In genomic region chr2:200703926-200704637, GRCh38 we compare ENCODE assay signal across 27 cellular contexts.
DNase-seq lines count a peak whose midpoint lies in the region; ATAC-seq, FAIRE-seq and TF ChIP-seq lines count a peak whose summit lies in the region.
"Had no signal": no experiment of that assay in that cellular context is flagged by ENCODE, and none has a peak within 500 bp of the region (broad histone marks: within the 10 kb centered on the region; RNA-seq: fewer than 3 reads in every experiment).

No MANE protein-coding gene starts in this region.

- H3K27ac ChIP-seq in OCI-LY3 (ENCODE audit: low read length), result no peak overlapping the region
- no peak overlapping the region for H3K27ac ChIP-seq in small intestine (ENCODE audit: low read depth in 1 of 2, low read length in 1 of 2)
- H3K27ac ChIP-seq: adrenal gland, breast epithelium, coronary artery, gastrocnemius medialis, hepatocyte, pancreas, RWPE1, SK-N-MC, tibial artery had no signal

- FAIRE-seq in small intestine (lab: Jason Lieb, UNC), result no peak
- FAIRE-seq: pancreas had no signal

- WGBS in small intestine, 3 donors, result 27 to 46% (median 37%) methylated on average over 4 of the region's 4 CpGs

- H3K9me3 Mint-ChIP-seq in activated naive CD4-positive, alpha-beta T cell treated with anti-CD3 and anti-CD28 coated beads for 36 hours, result no peaks in the 10 kb centered on the region
- H3K9me3 Mint-ChIP-seq in activated naive CD4-positive, alpha-beta T cell treated with anti-CD3 and anti-CD28 coated beads, Interleukin-2, amount 10 ng/mL, durations not matched to agents 7 days and 5 days, result no peaks in the 10 kb centered on the region
- H3K9me3 Mint-ChIP-seq in activated naive CD8-positive, alpha-beta T cell treated with anti-CD3 and anti-CD28 coated beads, Interleukin-2, amount 50 U/mL, for 24 hours, result no peaks in the 10 kb centered on the region
- H3K9me3 Mint-ChIP-seq: immature natural killer cell; nephron; stimulated activated naive B cell treated with anti-CD40 and anti-IgM and Interleukin-4, amounts not matched to agents 10 μg/mL and 1 μg/mL and 100 μg/mL, for 72 hours; WTC11 had no signal

- H3K4me3 ChIP-seq in OCI-LY3 (ENCODE audit: low read length) (no peak overlapping the region), small intestine (ENCODE audit: low read depth in 1 of 2, low read length in 2 of 2) (no peak overlapping the region)
- H3K4me3 ChIP-seq: adrenal gland, breast epithelium, coronary artery, gastrocnemius medialis, HAP-1, hepatocyte, pancreas, SK-N-MC, tibial artery had no signal

- CTCF ChIA-PET in activated naive CD4-positive, alpha-beta T cell treated with anti-CD3 and anti-CD28 coated beads for 36 hours (lab: Charles Lee), result interaction anchor here (0.5 to 2.3 kb wide), 14 partner anchors 9 to 728 kb away, joined by 3 to 14 read pairs (median 3); partner anchors contain the start of genes BZW1, NIF3L1 and PPIL3
- CTCF ChIA-PET in activated naive CD4-positive, alpha-beta T cell treated with anti-CD3 and anti-CD28 coated beads, Interleukin-2, amount 10 ng/mL, durations not matched to agents 7 days and 5 days (lab: Charles Lee), result interaction anchor here (1.0 to 6.1 kb wide), 14 partner anchors 8 to 731 kb away, joined by 3 to 50 read pairs (median 4); no protein-coding TSS in a partner anchor

- no peak overlapping the region for H3K9ac ChIP-seq in OCI-LY3 (ENCODE audit: low read length)

- H3K27me3 ChIP-seq in OCI-LY3 (ENCODE audit: low read depth, low read length) (peaks cover 10% of the 10 kb centered on the region; the same call in 1 of the 2 replicates), small intestine (ENCODE audit: control insufficient read depth in 2 of 2, insufficient read depth in 2 of 2, low read length in 2 of 2) (no peaks in the 10 kb centered on the region)
- H3K27me3 ChIP-seq: adrenal gland, breast epithelium, gastrocnemius medialis, hepatocyte, pancreas had no signal

- no peaks in the 10 kb centered on the region for H3K27me3 Mint-ChIP-seq in activated naive CD4-positive, alpha-beta T cell treated with anti-CD3 and anti-CD28 coated beads for 36 hours (ENCODE audit: low read depth)
- H3K27me3 Mint-ChIP-seq in activated naive CD4-positive, alpha-beta T cell treated with anti-CD3 and anti-CD28 coated beads, Interleukin-2, amount 10 ng/mL, durations not matched to agents 7 days and 5 days, result peaks cover 8% of the 10 kb centered on the region
- H3K27me3 Mint-ChIP-seq in activated naive CD8-positive, alpha-beta T cell treated with anti-CD3 and anti-CD28 coated beads, Interleukin-2, amount 50 U/mL, for 24 hours, result peaks cover 4% of the 10 kb centered on the region

- peak overlapping the region; percentile 73 for H2AFZ ChIP-seq in OCI-LY3 (ENCODE audit: low read depth, low read length)
- H2AFZ ChIP-seq: hepatocyte had no signal

- peak overlapping the region; percentile 83 for H3K27ac Mint-ChIP-seq in activated naive CD4-positive, alpha-beta T cell treated with anti-CD3 and anti-CD28 coated beads for 36 hours
- H3K27ac Mint-ChIP-seq in activated naive CD4-positive, alpha-beta T cell treated with anti-CD3 and anti-CD28 coated beads, Interleukin-2, amount 10 ng/mL, durations not matched to agents 7 days and 5 days, result no peak overlapping the region
- peak overlapping the region; percentile 5 for H3K27ac Mint-ChIP-seq in activated naive CD8-positive, alpha-beta T cell treated with anti-CD3 and anti-CD28 coated beads, Interleukin-2, amount 50 U/mL, for 24 hours
- H3K27ac Mint-ChIP-seq: immature natural killer cell; nephron; stimulated activated naive B cell treated with anti-CD40 and anti-IgM and Interleukin-4, amounts not matched to agents 10 μg/mL and 1 μg/mL and 100 μg/mL, for 72 hours; WTC11 had no signal

- no peaks in the 10 kb centered on the region for H4K20me1 ChIP-seq in OCI-LY3 (ENCODE audit: insufficient read depth, low read length)

- no peaks in the 10 kb centered on the region for H3K36me3 Mint-ChIP-seq in activated naive CD4-positive, alpha-beta T cell treated with anti-CD3 and anti-CD28 coated beads for 36 hours (ENCODE audit: low read depth)
- H3K36me3 Mint-ChIP-seq in activated naive CD4-positive, alpha-beta T cell treated with anti-CD3 and anti-CD28 coated beads, Interleukin-2, amount 10 ng/mL, durations not matched to agents 7 days and 5 days, result no peaks in the 10 kb centered on the region
- no peaks in the 10 kb centered on the region for H3K36me3 Mint-ChIP-seq in activated naive CD8-positive, alpha-beta T cell treated with anti-CD3 and anti-CD28 coated beads, Interleukin-2, amount 50 U/mL, for 24 hours (ENCODE audit: low read depth)
- H3K36me3 Mint-ChIP-seq: stimulated activated naive B cell treated with anti-CD40 and anti-IgM and Interleukin-4, amounts not matched to agents 10 μg/mL and 1 μg/mL and 100 μg/mL, for 72 hours; WTC11 had no signal

- H3K4me1 Mint-ChIP-seq in activated naive CD4-positive, alpha-beta T cell treated with anti-CD3 and anti-CD28 coated beads for 36 hours (ENCODE audit: low read depth), result peaks cover 54% of the 10 kb centered on the region
- H3K4me1 Mint-ChIP-seq in activated naive CD4-positive, alpha-beta T cell treated with anti-CD3 and anti-CD28 coated beads, Interleukin-2, amount 10 ng/mL, durations not matched to agents 7 days and 5 days, result peaks cover 18% of the 10 kb centered on the region
- H3K4me1 Mint-ChIP-seq in activated naive CD8-positive, alpha-beta T cell treated with anti-CD3 and anti-CD28 coated beads, Interleukin-2, amount 50 U/mL, for 24 hours, result peaks cover 50% of the 10 kb centered on the region
- H3K4me1 Mint-ChIP-seq: immature natural killer cell had no signal

- no peak for TF ChIP-seq CTCF in OCI-LY3 (IDR thresholded peaks at IDR 0.05; ENCODE audit: low read depth, low read length)

- no peak for ATAC-seq in activated naive CD8-positive, alpha-beta T cell treated with anti-CD3 and anti-CD28 coated beads, Interleukin-2, amount 50 U/mL, for 24 hours
- ATAC-seq: gastrocnemius medialis, WTC11 had no signal

- peaks cover 11% of the 10 kb centered on the region for H3K4me1 ChIP-seq in OCI-LY3 (ENCODE audit: low read length)
- H3K4me1 ChIP-seq in small intestine (ENCODE audit: control insufficient read depth in 2 of 2, insufficient read depth in 1 of 2, low read depth in 1 of 2, low read length in 1 of 2), result peaks cover 0 to 2% of the 10 kb centered on the region in 2 donors
- H3K4me1 ChIP-seq: adrenal gland, breast epithelium, gastrocnemius medialis, HAP-1, pancreas, tibial artery had no signal

- DNase-seq in activated naive CD4-positive, alpha-beta T cell treated with anti-CD3 and anti-CD28 coated beads for 36 hours, result no peak
- no peak for DNase-seq in activated naive CD4-positive, alpha-beta T cell treated with anti-CD3 and anti-CD28 coated beads, Interleukin-2, amount 10 ng/mL, durations not matched to agents 7 days and 5 days
- DNase-seq in activated naive CD8-positive, alpha-beta T cell treated with anti-CD3 and anti-CD28 coated beads, Interleukin-2, amount 50 U/mL, for 24 hours, result no peak
- peak; percentile 69 for DNase-seq in small intestine
- no peak for DNase-seq in SIG-M5 (lab: John Stamatoyannopoulos, UW)
- DNase-seq in islet precursor cell, result no peak
- DNase-seq in mucosa of gallbladder (ENCODE audit: low spot score), result no peak
- DNase-seq: adrenal gland; C1 segment of cervical spinal cord; gastrocnemius medialis; immature natural killer cell; left ventricle myocardium superior; NCI-H524 treated with DMSO at 0.1 percent for 48 hours; stimulated activated CD4-positive, alpha-beta T cell treated with anti-CD3 and anti-CD28 coated beads, Interleukin-4, amount 100 ng/mL, for 1 hour; stimulated activated naive B cell treated with anti-CD40 and anti-IgM and Interleukin-4, amounts not matched to agents 10 μg/mL and 1 μg/mL and 100 μg/mL, for 72 hours; T1000; tibial artery had no signal

- no peaks in the 10 kb centered on the region for H3K79me2 ChIP-seq in OCI-LY3 (ENCODE audit: low read length)
- H3K79me2 ChIP-seq: hepatocyte had no signal

- H3K9me3 ChIP-seq in OCI-LY3 (ENCODE audit: insufficient read depth, low read length) (no peaks in the 10 kb centered on the region), small intestine (ENCODE audit: control insufficient read depth, low read depth) (no peaks in the 10 kb centered on the region)
- H3K9me3 ChIP-seq: adrenal gland, breast epithelium, gastrocnemius medialis, HAP-1, pancreas, tibial artery had no signal

- no peak overlapping the region for H3K4me3 Mint-ChIP-seq in activated naive CD4-positive, alpha-beta T cell treated with anti-CD3 and anti-CD28 coated beads for 36 hours
- H3K4me3 Mint-ChIP-seq in activated naive CD4-positive, alpha-beta T cell treated with anti-CD3 and anti-CD28 coated beads, Interleukin-2, amount 10 ng/mL, durations not matched to agents 7 days and 5 days, result no peak overlapping the region
- H3K4me3 Mint-ChIP-seq in activated naive CD8-positive, alpha-beta T cell treated with anti-CD3 and anti-CD28 coated beads, Interleukin-2, amount 50 U/mL, for 24 hours, result no peak overlapping the region
- H3K4me3 Mint-ChIP-seq: immature natural killer cell; nephron; stimulated activated naive B cell treated with anti-CD40 and anti-IgM and Interleukin-4, amounts not matched to agents 10 μg/mL and 1 μg/mL and 100 μg/mL, for 72 hours; WTC11 had no signal

- H3K4me2 ChIP-seq in OCI-LY3 (ENCODE audit: low read length), result no peak overlapping the region; the same call in 1 of the 2 replicates
- H3K4me2 ChIP-seq: hepatocyte had no signal

- intact Hi-C loops in activated naive CD4-positive, alpha-beta T cell treated with anti-CD3 and anti-CD28 coated beads for 36 hours (cut with micrococcal nuclease), result loop anchor here (1.0 to 5.0 kb wide), 14 partner anchors 9 to 724 kb away; partner anchors contain the start of genes KCTD18, NIF3L1, PPIL3 and SGO2

- H3K36me3 ChIP-seq in OCI-LY3 (replicated peaks; ENCODE audit: low read depth, low read length) (no peaks in the 10 kb centered on the region), small intestine (ENCODE audit: control insufficient read depth in 2 of 2, insufficient read depth in 2 of 2, low read length in 2 of 2) (no peaks in the 10 kb centered on the region)
- H3K36me3 ChIP-seq: adrenal gland, breast epithelium, gastrocnemius medialis, HAP-1, pancreas, tibial artery had no signal
